In the genomic region with DNA sequence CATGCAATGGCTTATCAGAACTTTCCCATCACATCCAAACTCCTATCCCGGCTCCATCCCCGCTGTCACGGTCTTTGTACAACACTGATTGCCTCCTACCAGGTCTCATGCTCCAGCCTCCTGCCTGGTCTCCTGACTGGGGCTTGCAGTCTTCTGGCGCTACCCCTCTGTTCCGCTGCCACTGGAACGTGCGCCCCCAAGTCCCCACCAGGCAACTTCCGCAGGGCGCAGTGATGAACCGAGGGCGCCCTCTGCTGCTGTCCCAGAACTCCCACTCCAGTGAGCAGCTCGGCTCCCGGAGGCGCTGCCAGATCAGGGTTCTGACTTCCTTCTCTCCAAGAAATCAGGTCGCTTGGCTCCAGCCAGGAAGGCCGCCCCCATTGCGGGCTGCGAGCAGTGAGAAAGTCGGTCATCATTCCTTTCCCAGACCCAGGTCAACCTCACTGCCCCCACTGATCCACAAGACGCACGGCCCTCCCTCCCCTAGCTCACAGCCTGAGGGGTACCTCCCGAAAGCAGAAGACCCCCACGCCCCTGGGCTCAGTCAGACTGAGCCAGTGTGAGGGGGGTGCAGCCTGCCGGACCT, we compare ENCODE assay signal across 8 cellular contexts. TPM values are rescaled to one million over a fixed set of nuclear protein-coding genes. Genes with fewer than 3 reads are reported as not detected.
DNase-seq lines count a peak whose midpoint lies in the region; ATAC-seq and TF ChIP-seq lines count a peak whose summit lies in the region.

No MANE protein-coding gene starts in this region.

- H3K27me3 ChIP-seq in foreskin keratinocyte: peaks cover 10% of the 10 kb centered on the region

- H3K4me1 ChIP-seq in foreskin keratinocyte: peaks cover under 1% of the 10 kb centered on the region

- peak; percentile 91 for TF ChIP-seq CTCF in foreskin keratinocyte (conservative IDR thresholded peaks at IDR 0.05)

- no peak overlapping the region for H3K27ac ChIP-seq in foreskin keratinocyte

- DNase-seq in NCI-H2171 treated with DMSO at 0.1 percent for 48 hours (lab: John Stamatoyannopoulos, UW) (peak; percentile 18), NCI-H2171 (lab: John Stamatoyannopoulos, UW) (no peak), NCI-H1694 treated with DMSO at 0.1 percent for 48 hours (lab: John Stamatoyannopoulos, UW) (peak; percentile 52), activated T-cell treated with anti-CD3 and anti-CD28 coated beads for 48 hours (ENCODE audit: low read depth) (peak; percentile 44), foreskin keratinocyte (no peak), nucleus accumbens (lab: John Stamatoyannopoulos, UW) (peak in 41 of 56 donors; percentile 2 to 77 (median 36)), NCI-H748 treated with DMSO at 0.1 percent for 48 hours (lab: John Stamatoyannopoulos, UW) (no peak), mesenteric fat pad (ENCODE audit: low spot score) (no peak)

- peak; percentile 60 for ATAC-seq in foreskin keratinocyte

RNA-seq across cellular contexts. Expression of gene RAB11FIP5, which starts 43.9 kb away (rescaled TPM):
- total RNA-seq in foreskin keratinocyte (32.5 and 39.2 TPM in 2 replicates), mesenteric fat pad (28.1 TPM)
- 27.5 and 31.2 TPM in 2 replicates for polyA plus RNA-seq in foreskin keratinocyte

RNA-seq across cellular contexts. Expression of gene NOTO, which starts 45.7 kb away (rescaled TPM):
- total RNA-seq in foreskin keratinocyte (not detected in 2 replicates), mesenteric fat pad (not detected)
- polyA plus RNA-seq in foreskin keratinocyte: not detected in 2 replicates

RNA-seq across cellular contexts. Expression of gene SMYD5, which starts 57.4 kb away (rescaled TPM):
- total RNA-seq in foreskin keratinocyte (35.2 and 35.9 TPM in 2 replicates), mesenteric fat pad (25.1 TPM)
- 31.6 and 34.4 TPM in 2 replicates for polyA plus RNA-seq in foreskin keratinocyte

Comparison
In these comparisons a context has a peak if more than half of its experiments do, and no peak if none do; other contexts are left out.
1. DNase-seq: peak in NCI-H2171 treated with DMSO at 0.1 percent for 48 hours (single experiment), NCI-H1694 treated with DMSO at 0.1 percent for 48 hours (single experiment), activated T-cell treated with anti-CD3 and anti-CD28 coated beads for 48 hours (single experiment) and nucleus accumbens (41 of 56); none in NCI-H2171 (single experiment), foreskin keratinocyte (0 of 2), NCI-H748 treated with DMSO at 0.1 percent for 48 hours (single experiment) and mesenteric fat pad (single experiment).